Comparison of ENCODE assay signal across 18 cellular contexts in genomic region chr22:19005905-19006304, GRCh38.
"Had no signal": no experiment of that assay in that cellular context is flagged by ENCODE, and none has a peak within 500 bp of the region (broad histone marks: within the 10 kb centered on the region; RNA-seq: fewer than 3 reads in every experiment).

No MANE protein-coding gene starts in this region.

- DNase-seq: Karpas-422, KG1, MG63, NCI-H1092 treated with DMSO at 0.1 percent for 48 hours, NCI-H1436, NCI-H187, NCI-H2029, NCI-H2081 treated with DMSO at 0.1 percent for 48 hours, NCI-H2171, NCI-H226, NCI-H446, NCI-H510A, NCI-H524 treated with DMSO at 0.1 percent for 48 hours, NCI-H69, NCI-H774, RPMI8226, SHP77 treated with DMSO at 0.1 percent for 48 hours had no signal

- FAIRE-seq: RCC 7860 had no signal
